In the genomic region with DNA sequence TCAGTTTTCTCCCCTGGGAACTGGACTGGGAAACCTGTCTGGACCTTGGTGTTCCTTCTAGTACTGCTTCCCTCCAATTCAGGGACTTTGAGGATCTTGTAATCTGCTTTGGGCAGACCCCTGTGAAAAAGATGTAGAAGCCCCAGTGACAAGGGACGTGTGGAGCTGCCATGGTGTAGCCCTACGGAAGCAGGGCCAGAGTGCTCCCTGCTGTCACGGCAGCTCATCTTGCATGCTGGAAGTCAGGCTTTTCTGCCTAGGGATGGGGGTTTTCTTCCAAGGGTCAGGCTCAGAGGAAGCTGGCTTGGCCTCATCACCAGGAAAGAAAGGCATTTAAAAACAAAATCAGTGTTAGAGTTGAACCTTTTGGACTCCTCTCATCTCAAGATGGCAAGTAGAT, we compare ENCODE assay signal across 19 cellular contexts.
A peak's percentile ranks its signal among the peaks of the same experiment; 100 is the strongest.
DNase-seq lines count a peak whose midpoint lies in the region; ATAC-seq and TF ChIP-seq lines count a peak whose summit lies in the region.
"Had no signal": no experiment of that assay in that cellular context is flagged by ENCODE, and none has a peak within 500 bp of the region (broad histone marks: within the 10 kb centered on the region; RNA-seq: fewer than 3 reads in every experiment).

No MANE protein-coding gene starts in this region.

- no peaks in the 10 kb centered on the region for H3K36me3 Mint-ChIP-seq in natural killer cell treated with Interleukin-12 subunit alpha and Interleukin-12 subunit beta and Interleukin-15 and Interleukin-18, amount 100 ng/mL, for 72 hours
- H3K36me3 Mint-ChIP-seq in natural killer cell = no peaks in the 10 kb centered on the region

- H3K79me2 ChIP-seq in mesendoderm (ENCODE audit: control insufficient read depth, insufficient read depth, low read length) = no peaks in the 10 kb centered on the region

- peaks cover 12 to 15% of the 10 kb centered on the region in 2 donors for H3K4me1 Mint-ChIP-seq in natural killer cell treated with Interleukin-12 subunit alpha and Interleukin-12 subunit beta and Interleukin-15 and Interleukin-18, amount 100 ng/mL, for 72 hours (ENCODE audit: low read depth in 2 of 2)
- H3K4me1 Mint-ChIP-seq in natural killer cell = peaks cover 23 to 34% of the 10 kb centered on the region in 2 donors

- no peak overlapping the region for H3K23ac ChIP-seq in mesendoderm (ENCODE audit: low read length)

- H3K4me3 Mint-ChIP-seq in natural killer cell treated with Interleukin-12 subunit alpha and Interleukin-12 subunit beta and Interleukin-15 and Interleukin-18, amount 100 ng/mL, for 72 hours = no peak overlapping the region
- no peak overlapping the region for H3K4me3 Mint-ChIP-seq in natural killer cell
- H3K4me3 Mint-ChIP-seq: CD8-positive, alpha-beta memory T cell had no signal

- H3K4me3 ChIP-seq in spleen = no peak overlapping the region
- H3K4me3 ChIP-seq in mesendoderm (ENCODE audit: low read length) = no peak overlapping the region
- H3K4me3 ChIP-seq: Peyer's patch, SJCRH30 had no signal

- no peak overlapping the region for H3K18ac ChIP-seq in mesendoderm (ENCODE audit: low read length)

- H3K27ac Mint-ChIP-seq in natural killer cell treated with Interleukin-12 subunit alpha and Interleukin-12 subunit beta and Interleukin-15 and Interleukin-18, amount 100 ng/mL, for 72 hours = no peak overlapping the region
- no peak overlapping the region for H3K27ac Mint-ChIP-seq in natural killer cell
- H3K27ac Mint-ChIP-seq: CD8-positive, alpha-beta memory T cell had no signal

- H2BK5ac ChIP-seq in mesendoderm (ENCODE audit: low read length) = no peak overlapping the region

- H3K56ac ChIP-seq in mesendoderm (ENCODE audit: low read length) = no peak overlapping the region

- no peak for TF ChIP-seq CTCF in natural killer cell (IDR thresholded peaks at IDR 0.05)
- no peak for TF ChIP-seq CTCF in spleen (IDR thresholded peaks at IDR 0.05 in 8 of 11, conservative IDR thresholded peaks at IDR 0.05 in 3 of 11)

- no peak overlapping the region for H3K9ac ChIP-seq in mesendoderm (ENCODE audit: low read length)

- no peak overlapping the region for H3K4me2 ChIP-seq in mesendoderm (ENCODE audit: low read length)

- 72 to 91% (median 76%) methylated on average over 3 of the region's 3 CpGs for WGBS in spleen, 5 donors
- no CpG with 5 or more reads among the region's 3 CpGs for WGBS in mesendoderm (ENCODE audit: extremely low coverage, insufficient coverage, low lambda C conversion rate)

- H3K36me3 ChIP-seq in spleen (peaks cover 0 to 24% (median 0%) of the 10 kb centered on the region in 6 donors), mesendoderm (ENCODE audit: control insufficient read depth, insufficient read depth, low read length) (no peaks in the 10 kb centered on the region)
- H3K36me3 ChIP-seq: Peyer's patch had no signal

- TF ChIP-seq POLR2A in spleen (IDR thresholded peaks at IDR 0.05) = no peak

- ATAC-seq in natural killer cell treated with Interleukin-12 subunit alpha and Interleukin-12 subunit beta and Interleukin-15 and Interleukin-18, amount 100 ng/mL, for 72 hours = no peak
- no peak for ATAC-seq in natural killer cell

- H3K4me1 ChIP-seq in spleen = peaks cover 31 to 56% (median 44%) of the 10 kb centered on the region in 6 donors
- H3K4me1 ChIP-seq in mesendoderm (ENCODE audit: control insufficient read depth, low read depth, low read length) = no peaks in the 10 kb centered on the region

- H2AK5ac ChIP-seq in mesendoderm (ENCODE audit: low read length) = no peak overlapping the region

- intact Hi-C loops in natural killer cell (cut with micrococcal nuclease) (no loop called here), spleen (cut with DNase I; ENCODE audit: low total_unique reads) (loop anchor here (10.0 kb wide), 1 partner anchor 107 kb away; no protein-coding TSS in a partner anchor)

- H3K9me3 Mint-ChIP-seq in natural killer cell treated with Interleukin-12 subunit alpha and Interleukin-12 subunit beta and Interleukin-15 and Interleukin-18, amount 100 ng/mL, for 72 hours = no peaks in the 10 kb centered on the region
- no peaks in the 10 kb centered on the region for H3K9me3 Mint-ChIP-seq in natural killer cell

- no peaks in the 10 kb centered on the region for H3K79me1 ChIP-seq in mesendoderm (ENCODE audit: low read length)

- H2BK120ac ChIP-seq in mesendoderm (ENCODE audit: low read depth, low read length) = no peak overlapping the region

- H3K27me3 Mint-ChIP-seq in natural killer cell treated with Interleukin-12 subunit alpha and Interleukin-12 subunit beta and Interleukin-15 and Interleukin-18, amount 100 ng/mL, for 72 hours = no peaks in the 10 kb centered on the region
- no peaks in the 10 kb centered on the region for H3K27me3 Mint-ChIP-seq in natural killer cell (ENCODE audit: low read depth in 2 of 2)

- H3K27me3 ChIP-seq in layer of hippocampus (ENCODE audit: control insufficient read depth, insufficient read depth, low read length) (no peaks in the 10 kb centered on the region), spleen (replicated peaks in 1 of 7) (no peaks in the 10 kb centered on the region), mesendoderm (ENCODE audit: insufficient read depth, low read length, poor library complexity) (no peaks in the 10 kb centered on the region)
- H3K27me3 ChIP-seq: Peyer's patch, SJCRH30 had no signal

- H4K8ac ChIP-seq in mesendoderm (ENCODE audit: low read depth, low read length) = no peak overlapping the region

- DNase-seq in natural killer cell treated with Interleukin-12 subunit alpha and Interleukin-12 subunit beta and Interleukin-15 and Interleukin-18, amount 100 ng/mL, for 72 hours (ENCODE audit: low spot score) = peak; percentile 5
- DNase-seq in natural killer cell = no peak
- peak; percentile 52 for DNase-seq in spleen
- DNase-seq in dedifferentiated amniotic fluid mesenchymal stem cell (ENCODE audit: extremely low spot score) = no peak
- DNase-seq in mesendoderm = no peak
- no peak for DNase-seq in NCI-H2227 (lab: John Stamatoyannopoulos, UW; ENCODE audit: unreplicated experiment)
- DNase-seq: 8988T; CD8-positive, alpha-beta memory T cell; DMS53; GDM1; Karpas-422; NCI-H1694; NCI-H2081; NCI-H2171; NCI-H524 treated with DMSO at 0.1 percent for 48 hours; SJCRH30 had no signal

- H3K27ac ChIP-seq in layer of hippocampus (ENCODE audit: low read depth, low read length) (peak overlapping the region; percentile 67), spleen (peak overlapping the region in 1 of 8 donors; percentile 40), mesendoderm (ENCODE audit: low read depth, low read length) (no peak overlapping the region)
- H3K27ac ChIP-seq: C4-2B, SJCRH30 had no signal

- H3K4ac ChIP-seq in mesendoderm (ENCODE audit: low read depth, low read length) = no peak overlapping the region

- no peaks in the 10 kb centered on the region for H3K9me3 ChIP-seq in spleen
- H3K9me3 ChIP-seq: Peyer's patch, SJCRH30 had no signal

- no peak overlapping the region for H4K5ac ChIP-seq in mesendoderm (ENCODE audit: low read length)

- H2BK15ac ChIP-seq in mesendoderm (replicated peaks; ENCODE audit: low read depth) = no peak overlapping the region

Comparison
In these comparisons a context has a peak if more than half of its experiments do, and no peak if none do; other contexts are left out.
1. DNase-seq: peak in natural killer cell treated with Interleukin-12 subunit alpha and Interleukin-12 subunit beta and Interleukin-15 and Interleukin-18, amount 100 ng/mL, for 72 hours (single experiment) and spleen (single experiment); none in natural killer cell (single experiment), dedifferentiated amniotic fluid mesenchymal stem cell (single experiment), mesendoderm (single experiment) and NCI-H2227 (single experiment).